ENCODE assay signal across 2 cellular contexts in the genomic region with DNA sequence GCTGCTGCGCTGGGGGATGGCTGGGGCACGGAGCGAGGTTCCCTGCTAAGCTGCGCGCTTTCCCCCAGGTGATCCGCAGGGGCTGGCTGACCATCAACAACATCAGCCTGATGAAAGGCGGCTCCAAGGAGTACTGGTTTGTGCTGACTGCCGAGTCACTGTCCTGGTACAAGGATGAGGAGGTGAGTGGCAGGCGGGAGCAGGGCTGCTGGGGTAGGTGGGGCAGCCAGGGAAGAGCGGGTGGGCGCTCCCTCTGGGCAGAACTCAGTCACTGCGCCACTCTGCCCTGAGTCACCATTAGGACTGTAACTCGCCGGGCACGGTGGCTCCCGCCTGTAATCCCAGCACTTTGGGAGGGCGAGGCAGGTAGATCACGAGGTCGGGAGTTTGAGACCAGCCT.
TF ChIP-seq lines count a peak whose summit lies in the region.

No MANE protein-coding gene starts in this region.

TF ChIP-seq in IMR-90, 13 proteins besides CTCF, POLR2A, EP300 and RAD21:
- TF ChIP-seq RFX5 (IDR thresholded peaks at IDR 0.05; ENCODE audit: low read depth, low read length) (no peak), BHLHE40 (IDR thresholded peaks at IDR 0.05; ENCODE audit: low read depth, low read length) (no peak), NFE2L2 (IDR thresholded peaks at IDR 0.05; ENCODE audit: low read depth, low read length) (no peak), FOS (IDR thresholded peaks at IDR 0.05; ENCODE audit: low read depth, low read length) (no peak), CEBPB (IDR thresholded peaks at IDR 0.05; ENCODE audit: low read depth, low read length) (no peak), CHD1 (IDR thresholded peaks at IDR 0.05; ENCODE audit: low read depth, low read length) (no peak), ELK1 (IDR thresholded peaks at IDR 0.05; ENCODE audit: borderline replicate concordance, low read depth, low read length) (no peak), SMC3 (IDR thresholded peaks at IDR 0.05; ENCODE audit: low read depth, low read length) (no peak), MXI1 (IDR thresholded peaks at IDR 0.05; ENCODE audit: borderline replicate concordance, low read depth, low read length) (no peak), RCOR1 (IDR thresholded peaks at IDR 0.05; ENCODE audit: insufficient replicate concordance, low read length) (no peak), USF2 (IDR thresholded peaks at IDR 0.05; ENCODE audit: low read depth, low read length) (no peak), MAFK (IDR thresholded peaks at IDR 0.05; ENCODE audit: low read depth, low read length) (no peak), MAZ (IDR thresholded peaks at IDR 0.05; ENCODE audit: borderline replicate concordance, low read depth, low read length) (no peak)

TF ChIP-seq in endothelial cell of umbilical vein, 7 proteins besides CTCF, POLR2A, EP300 and RAD21:
- TF ChIP-seq FOS (IDR thresholded peaks at IDR 0.05; ENCODE audit: borderline replicate concordance, insufficient read depth, low read length) (no peak), EZH2 (IDR thresholded peaks at IDR 0.05; ENCODE audit: borderline replicate concordance, low read depth, low read length, severe bottlenecking) (no peak), POLR2AphosphoS5 (IDR thresholded peaks at IDR 0.05; ENCODE audit: insufficient read depth, low read depth, low read length) (no peak)
